In genomic region chr5:132230871-132231270, GRCh38 we compare ENCODE assay signal across 19 cellular contexts. TPM values are rescaled to one million over a fixed set of nuclear protein-coding genes. Genes with fewer than 3 reads are reported as not detected.
"Had no signal": no experiment of that assay in that cellular context is flagged by ENCODE, and none has a peak within 500 bp of the region (broad histone marks: within the 10 kb centered on the region; RNA-seq: fewer than 3 reads in every experiment).

No MANE protein-coding gene starts in this region.

- ATAC-seq: activated CD4-positive, CD25-positive, alpha-beta regulatory T cell treated with anti-CD3 and anti-CD28 coated beads, Interleukin-2, amount 50 U/mL, for 24 hours; activated T-cell treated with anti-CD3 and anti-CD28 coated beads, Interleukin-2, amount 50 U/mL, for 72 hours; heart left ventricle had no signal

- H3K36me3 Mint-ChIP-seq: naive B cell had no signal

- H3K27ac ChIP-seq: heart left ventricle, right atrium auricular region, SJSA1, skin epidermis had no signal

- H3K27ac Mint-ChIP-seq: activated T-cell treated with anti-CD3 and anti-CD28 coated beads, Interleukin-2, amount 50 U/mL, for 72 hours; progenitor cell of endocrine pancreas had no signal

- H3K4me3 ChIP-seq: heart left ventricle, right atrium auricular region, SJSA1, skin epidermis had no signal

- H3K27me3 ChIP-seq: right atrium auricular region, SJSA1 had no signal

- H3K4me3 Mint-ChIP-seq: activated T-cell treated with anti-CD3 and anti-CD28 coated beads, Interleukin-2, amount 50 U/mL, for 72 hours had no signal

- DNase-seq: activated CD4-positive, alpha-beta T cell treated with anti-CD3 and anti-CD28 coated beads, Interleukin-2, amount 50 U/mL, for 4 hours; activated naive CD4-positive, alpha-beta T cell; activated T-cell treated with anti-CD3 and anti-CD28 coated beads, Interleukin-2, amount 50 U/mL, for 72 hours; dermis blood vessel endothelial cell; mammary epithelial cell; naive B cell; nucleus accumbens; stimulated activated CD4-positive, alpha-beta T cell treated with anti-CD3 and anti-CD28 coated beads, Interleukin-4, amount 100 ng/mL, for 24 hours; stimulated activated naive CD4-positive, alpha-beta T cell treated with Interleukin-2 at 50 U/mL for 16 hours; substantia nigra; SW 1271; trophoblast cell had no signal

- H3K36me3 ChIP-seq: heart left ventricle, right atrium auricular region had no signal

- H3K9me3 ChIP-seq: heart left ventricle, right atrium auricular region, SJSA1 had no signal

- H3K9me3 Mint-ChIP-seq: activated T-cell treated with anti-CD3 and anti-CD28 coated beads, Interleukin-2, amount 50 U/mL, for 72 hours had no signal

RNA-seq across cellular contexts. Expression of gene PDLIM4, which starts 26.6 kb away (rescaled TPM):
- total RNA-seq: mononuclear cell had no signal
